ENCODE assay signal across 8 cellular contexts in the genomic region with DNA sequence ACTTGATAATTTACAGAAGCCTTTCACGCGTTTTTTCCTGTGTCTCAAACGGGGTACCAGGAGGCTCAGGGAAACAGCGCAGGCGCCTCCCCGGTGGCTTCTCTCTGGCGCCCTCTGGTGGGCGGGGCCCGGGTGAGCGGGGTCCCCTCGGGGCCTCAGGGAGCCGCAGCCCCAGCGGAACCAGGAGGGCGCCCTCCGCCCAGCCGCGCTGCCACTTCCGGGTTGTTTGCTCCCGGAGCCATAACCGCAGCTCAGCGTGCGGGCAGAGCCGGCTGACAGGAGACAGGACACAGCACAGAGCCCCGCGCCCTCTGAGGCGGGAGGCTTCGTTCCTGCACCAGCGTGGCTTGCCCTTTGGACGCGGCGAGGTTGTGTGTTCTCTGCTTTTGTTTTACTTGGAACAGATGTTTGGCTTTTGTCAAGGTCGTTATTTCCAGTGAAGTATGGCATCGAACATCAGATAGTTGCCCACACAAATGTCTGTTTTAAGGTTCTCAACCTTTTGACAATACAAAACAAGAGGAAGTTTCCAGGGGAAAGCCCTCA. TPM values are rescaled to one million over a fixed set of nuclear protein-coding genes. Genes with fewer than 3 reads are reported as not detected.
DNase-seq lines count a peak whose midpoint lies in the region; ATAC-seq and TF ChIP-seq lines count a peak whose summit lies in the region.

No MANE protein-coding gene starts in this region.

- H3K27me3 ChIP-seq in gastrocnemius medialis = peaks cover 0 to 5% (median 0%) of the 10 kb centered on the region in 3 donors

- no peak for TF ChIP-seq POLR2A in gastrocnemius medialis (IDR thresholded peaks at IDR 0.05)

- peak; percentile 84 for DNase-seq in Daoy (ENCODE audit: low read depth)
- DNase-seq in HuH-7.5 (ENCODE audit: low spot score) = peak; percentile 93
- DNase-seq in SKM-1 treated with dmso at 0.1 percent for 144 hours (lab: John Stamatoyannopoulos, UW; ENCODE audit: unreplicated experiment) = peak; percentile 59
- peak; percentile 85 for DNase-seq in left cardiac atrium
- peak; percentile 45 to 65 for DNase-seq in gastrocnemius medialis
- DNase-seq in NCI-H187 treated with DMSO at 0.1 percent for 48 hours (lab: John Stamatoyannopoulos, UW) = no peak

- H3K4me3 Mint-ChIP-seq in activated naive CD8-positive, alpha-beta T cell = peak overlapping the region; percentile 72

- H3K4me1 Mint-ChIP-seq in activated naive CD8-positive, alpha-beta T cell (ENCODE audit: low read depth) = peaks cover 13% of the 10 kb centered on the region

- H3K4me1 ChIP-seq in gastrocnemius medialis = no peaks in the 10 kb centered on the region

- H3K27ac Mint-ChIP-seq in activated naive CD8-positive, alpha-beta T cell = peak overlapping the region; percentile 59

- in situ Hi-C loops in gastrocnemius medialis (cut with MboI; ENCODE audit: low sequenced_read_pairs in 4 of 4) = no loop called here

- peak overlapping the region in 3 of 4 donors; percentile 5 to 39 (median 32) for H3K27ac ChIP-seq in gastrocnemius medialis

- H3K36me3 ChIP-seq in gastrocnemius medialis = no peaks in the 10 kb centered on the region

- H3K9me3 Mint-ChIP-seq in activated naive CD8-positive, alpha-beta T cell (ENCODE audit: low read depth) = peaks cover 6% of the 10 kb centered on the region

- no peaks in the 10 kb centered on the region for H3K36me3 Mint-ChIP-seq in activated naive CD8-positive, alpha-beta T cell

- intact Hi-C loops in left cardiac atrium (cut with DNase I) (loop anchor here in 1 of 2 donors (10.0 kb wide), 1 partner anchor 185 kb away; a partner anchor contains a TSS), gastrocnemius medialis (cut with DNase I; ENCODE audit: low total_unique reads) (loop anchor here (10.0 kb wide), 1 partner anchor 195 kb away; no protein-coding TSS in a partner anchor)

- peak overlapping the region; percentile 54 to 60 (median 56) for H3K4me3 ChIP-seq in gastrocnemius medialis

- no peaks in the 10 kb centered on the region for H3K27me3 Mint-ChIP-seq in activated naive CD8-positive, alpha-beta T cell

- ATAC-seq in GM21390 (IDR thresholded peaks at IDR 0.05; ENCODE audit: unreplicated experiment) (peak; percentile 97), left cardiac atrium (peak; percentile 98 to 99), gastrocnemius medialis (peak; percentile 83 to 90)

- TF ChIP-seq CTCF in gastrocnemius medialis (IDR thresholded peaks at IDR 0.05 in 4 of 5, conservative IDR thresholded peaks at IDR 0.05 in 1 of 5) = peak; percentile 63 to 88 (median 79)

- H3K9me3 ChIP-seq in gastrocnemius medialis = no peaks in the 10 kb centered on the region

RNA-seq across cellular contexts. Expression of a gene that starts 6.9 kb away (rescaled TPM):
- total RNA-seq in Daoy (2014; rRNA removed; shearing (Covaris generic)) = 0.12 and 2.5 TPM in 2 replicates
- total RNA-seq in left cardiac atrium = 1 to 10 TPM; 1.3 TPM
- 10 to 100 TPM in 1 of 4 donors, 1 to 10 TPM in 2, under 1 TPM in 1; 0.97 to 14.0 (median 4.4) TPM for total RNA-seq in gastrocnemius medialis

RNA-seq across cellular contexts. Expression of a gene that starts 45.1 kb away (rescaled TPM):
- total RNA-seq in Daoy (2014; rRNA removed; shearing (Covaris generic)) = 0.80 TPM in 1 of 2 replicates, not detected in the other
- total RNA-seq in left cardiac atrium = under 1 TPM; 0.62 to 0.84 TPM
- total RNA-seq in gastrocnemius medialis = under 1 TPM in 1 of 4 donors, not detected in 3; 0.32 TPM
